In genomic region chr18:25662247-25662646, GRCh38 we compare ENCODE assay signal across 20 cellular contexts.
"Had no signal": no experiment of that assay in that cellular context is flagged by ENCODE, and none has a peak within 500 bp of the region (broad histone marks: within the 10 kb centered on the region; RNA-seq: fewer than 3 reads in every experiment).

No MANE protein-coding gene starts in this region.

- DNase-seq: activated CD4-positive, alpha-beta memory T cell treated with anti-CD3 and anti-CD28 coated beads for 36 hours; activated CD4-positive, alpha-beta T cell treated with anti-CD3 and anti-CD28 coated beads for 48 hours; activated effector memory CD4-positive, alpha-beta T cell treated with Interleukin-2 at 50 U/mL for 16 hours; activated naive CD4-positive, alpha-beta T cell treated with anti-CD3 and anti-CD28 coated beads, Interleukin-2, amount 50 U/mL, for 16 hours; activated naive CD8-positive, alpha-beta T cell treated with anti-CD3 and anti-CD28 coated beads, Interleukin-2, amount 50 U/mL, for 24 hours; activated T-cell treated with anti-CD3 and anti-CD28 coated beads, Interleukin-2, amount 50 U/mL, for 72 hours; aorta; caudate nucleus; dorsolateral prefrontal cortex; effector memory CD8-positive, alpha-beta T cell; left lung; naive thymus-derived CD8-positive, alpha-beta T cell; ovary; stimulated activated CD4-positive, alpha-beta T cell treated with anti-CD3 and anti-CD28 coated beads, Interleukin-12 subunit alpha, Interleukin-12 subunit beta, amount 100 ng/mL, for 4 hours; stimulated activated CD4-positive, alpha-beta T cell treated with anti-CD3 and anti-CD28 coated beads, Interleukin-4, amount 100 ng/mL, for 4 hours; substantia nigra; tibial artery had no signal

- H3K4me3 ChIP-seq: dorsolateral prefrontal cortex, left lung, ovary, prostate gland, right atrium auricular region, tibial artery had no signal

- ATAC-seq: activated naive CD8-positive, alpha-beta T cell treated with anti-CD3 and anti-CD28 coated beads, Interleukin-2, amount 50 U/mL, for 24 hours; activated T-cell treated with anti-CD3 and anti-CD28 coated beads, Interleukin-2, amount 50 U/mL, for 72 hours; effector memory CD8-positive, alpha-beta T cell; esophagus mucosa; left lung; naive thymus-derived CD8-positive, alpha-beta T cell had no signal
